Comparison of ENCODE assay signal across 16 cellular contexts in genomic region chr17:67414130-67414529, GRCh38.
"Had no signal": no experiment of that assay in that cellular context is flagged by ENCODE, and none has a peak within 500 bp of the region (broad histone marks: within the 10 kb centered on the region; RNA-seq: fewer than 3 reads in every experiment).

No MANE protein-coding gene starts in this region.

- H3K4me3 ChIP-seq: dorsolateral prefrontal cortex, gastrocnemius medialis, heart right ventricle, pancreas had no signal

- H3K4me3 Mint-ChIP-seq: mesothelial cell of epicardium, nephron had no signal

- H3K27me3 Mint-ChIP-seq: progenitor cell of endocrine pancreas had no signal

- H3K27ac Mint-ChIP-seq: mesothelial cell of epicardium, nephron, progenitor cell of endocrine pancreas had no signal

- ATAC-seq: gastrocnemius medialis, heart right ventricle, pancreas, right cardiac atrium had no signal

- H3K4me1 Mint-ChIP-seq: mesothelial cell of epicardium, nephron had no signal

- H3K27ac ChIP-seq: dorsolateral prefrontal cortex, gastrocnemius medialis, heart right ventricle, pancreas had no signal

- DNase-seq: cortex of kidney; dorsolateral prefrontal cortex; effector CD8-positive, alpha-beta T cell; gastrocnemius medialis; heart right ventricle; hypothalamus; occipital lobe; pancreas; right cardiac atrium; small intestine; stimulated activated CD4-positive, alpha-beta T cell treated with anti-CD3 and anti-CD28 coated beads, Interleukin-12 subunit alpha, Interleukin-12 subunit beta, amount 100 ng/mL, for 4 hours; stimulated activated naive CD4-positive, alpha-beta T cell treated with Interleukin-2 at 50 U/mL for 16 hours; trophoblast cell had no signal

- H3K9me3 ChIP-seq: gastrocnemius medialis, pancreas had no signal
